ENCODE assay signal across 8 cellular contexts in the genomic region with DNA sequence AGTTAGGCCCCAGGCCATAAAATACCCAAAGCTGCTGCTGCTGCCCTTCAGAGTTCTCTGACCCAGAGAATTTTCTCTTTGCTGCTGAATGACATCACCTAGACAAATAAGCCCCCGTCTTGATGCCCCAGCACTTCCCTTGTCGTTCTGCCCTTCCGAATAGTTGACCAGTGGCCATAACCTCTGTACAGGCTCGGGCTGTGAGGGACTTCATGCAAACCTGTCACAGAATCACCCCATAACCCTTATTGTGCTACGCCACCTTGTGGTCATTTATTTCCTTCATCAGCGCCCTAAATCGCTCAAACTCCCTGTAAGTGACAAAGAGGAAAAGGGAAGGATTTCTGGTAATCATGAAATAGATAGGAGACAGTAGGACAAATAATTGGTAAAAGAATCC. TPM values are rescaled to one million over a fixed set of nuclear protein-coding genes. Genes with fewer than 3 reads are reported as not detected.
A peak's percentile ranks its signal among the peaks of the same experiment; 100 is the strongest.
DNase-seq lines count a peak whose midpoint lies in the region; ATAC-seq and TF ChIP-seq lines count a peak whose summit lies in the region.

No MANE protein-coding gene starts in this region.

- ATAC-seq in HG02642 (IDR thresholded peaks at IDR 0.05; ENCODE audit: poor library complexity, unreplicated experiment) = peak; percentile 44
- ATAC-seq in omental fat pad (ENCODE audit: low FRiP score) = peak; percentile 57
- no peak for ATAC-seq in HG03196 (IDR thresholded peaks at IDR 0.05; ENCODE audit: unreplicated experiment)
- ATAC-seq in HG02852 (IDR thresholded peaks at IDR 0.05; ENCODE audit: unreplicated experiment) = no peak

- H3K4me3 ChIP-seq in foreskin fibroblast (ENCODE audit: low read depth in 1 of 2, low read length in 2 of 2) = no peak overlapping the region

- TF ChIP-seq CTCF in foreskin fibroblast (IDR thresholded peaks at IDR 0.05; ENCODE audit: low read depth, low read length) (peak; percentile 41), omental fat pad (IDR thresholded peaks at IDR 0.05) (peak in 1 of 3 donors; percentile 5)

- DNase-seq in DMS153 treated with DMSO at 0.1 percent for 48 hours (lab: John Stamatoyannopoulos, UW; ENCODE audit: unreplicated experiment) (peak; percentile 4), NCI-H524 treated with DMSO at 0.1 percent for 48 hours (lab: John Stamatoyannopoulos, UW) (peak; percentile 11), activated T-cell treated with anti-CD3 and anti-CD28 coated beads for 24 hours (ENCODE audit: low read depth) (peak; percentile 20), foreskin fibroblast (peak; percentile 41 to 79), omental fat pad (ENCODE audit: low spot score) (no peak)

RNA-seq across cellular contexts. Expression of a gene that starts 18.8 kb away (rescaled TPM):
- total RNA-seq in omental fat pad = not detected

RNA-seq across cellular contexts. Expression of a gene that starts 21.8 kb away (rescaled TPM):
- 1 to 10 TPM; 2.5 to 7.6 (median 3.5) TPM for total RNA-seq in omental fat pad

RNA-seq across cellular contexts. Expression of a gene that starts 45.9 kb away (rescaled TPM):
- total RNA-seq in omental fat pad = 1 to 10 TPM in 3 of 4 donors, under 1 TPM in 1; 0.60 to 4.3 (median 1.4) TPM

Comparison
In these comparisons a context has a peak if more than half of its experiments do, and no peak if none do; other contexts are left out.
1. ATAC-seq: peak in HG02642 (single experiment) and omental fat pad (single experiment); none in HG03196 (single experiment) and HG02852 (single experiment).